14 cellular contexts compared by ENCODE assay signal in the genomic region with DNA sequence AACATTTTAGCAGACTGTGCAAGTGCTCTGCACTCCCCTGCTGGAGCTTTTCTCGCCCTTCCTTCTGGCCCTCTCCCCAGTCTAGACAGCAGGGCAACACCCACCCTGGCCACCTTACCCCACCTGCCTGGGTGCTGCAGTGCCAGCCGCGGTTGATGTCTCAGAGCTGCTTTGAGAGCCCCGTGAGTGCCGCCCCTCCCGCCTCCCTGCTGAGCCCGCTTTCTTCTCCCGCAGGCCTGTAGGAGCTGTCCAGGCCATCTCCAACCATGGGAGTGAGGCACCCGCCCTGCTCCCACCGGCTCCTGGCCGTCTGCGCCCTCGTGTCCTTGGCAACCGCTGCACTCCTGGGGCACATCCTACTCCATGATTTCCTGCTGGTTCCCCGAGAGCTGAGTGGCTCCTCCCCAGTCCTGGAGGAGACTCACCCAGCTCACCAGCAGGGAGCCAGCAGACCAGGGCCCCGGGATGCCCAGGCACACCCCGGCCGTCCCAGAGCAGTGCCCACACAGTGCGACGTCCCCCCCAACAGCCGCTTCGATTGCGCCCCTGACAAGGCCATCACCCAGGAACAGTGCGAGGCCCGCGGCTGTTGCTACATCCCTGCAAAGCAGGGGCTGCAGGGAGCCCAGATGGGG. TPM values are rescaled to one million over a fixed set of nuclear protein-coding genes. Genes with fewer than 3 reads are reported as not detected.
DNase-seq lines count a peak whose midpoint lies in the region; ATAC-seq and TF ChIP-seq lines count a peak whose summit lies in the region.
"Had no signal": no experiment of that assay in that cellular context is flagged by ENCODE, and none has a peak within 500 bp of the region (broad histone marks: within the 10 kb centered on the region; RNA-seq: fewer than 3 reads in every experiment).

No MANE protein-coding gene starts in this region.

- no peaks in the 10 kb centered on the region for H3K27me3 ChIP-seq in ascending aorta
- H3K27me3 ChIP-seq: body of pancreas had no signal

- no peak overlapping the region for H3K27ac ChIP-seq in ascending aorta
- H3K27ac ChIP-seq: 22Rv1, body of pancreas had no signal

- intact Hi-C loops in ascending aorta (cut with DNase I) = loop anchor here (5.0 kb wide), 3 partner anchors 67 to 267 kb away; a partner anchor contains a TSS
- intact Hi-C loops in mucosa of descending colon (cut with DNase I, micrococcal nuclease) = no loop called here

- ATAC-seq in mucosa of descending colon = no peak
- ATAC-seq: body of pancreas, left cardiac atrium had no signal

- H3K36me3 ChIP-seq in ascending aorta = peaks cover 0 to 4% of the 10 kb centered on the region in 2 donors
- H3K36me3 ChIP-seq in mucosa of descending colon (ENCODE audit: low read depth) = no peaks in the 10 kb centered on the region

- peaks cover 3 to 7% of the 10 kb centered on the region in 2 donors for H3K4me1 ChIP-seq in ascending aorta
- peaks cover 7% of the 10 kb centered on the region for H3K4me1 ChIP-seq in mucosa of descending colon (ENCODE audit: low read depth)

- TF ChIP-seq CTCF in fibroblast of pulmonary artery (IDR thresholded peaks at IDR 0.05; ENCODE audit: low read length, missing control alignments) (no peak), ascending aorta (IDR thresholded peaks at IDR 0.05) (no peak), mucosa of descending colon (IDR thresholded peaks at IDR 0.05) (no peak)

- H3K4me3 ChIP-seq in fibroblast of pulmonary artery (replicated peaks; ENCODE audit: low read depth, low read length) (no peak overlapping the region), ascending aorta (no peak overlapping the region), mucosa of descending colon (no peak overlapping the region)
- H3K4me3 ChIP-seq: body of pancreas had no signal

- peak; percentile 58 for DNase-seq in DMS 273 (lab: John Stamatoyannopoulos, UW; ENCODE audit: unreplicated experiment)
- DNase-seq in DMS 273 treated with DMSO at 0.1 percent for 48 hours (lab: John Stamatoyannopoulos, UW) = no peak
- DNase-seq in NCI-H2171 treated with DMSO at 0.1 percent for 48 hours (lab: John Stamatoyannopoulos, UW) = peak; percentile 76
- DNase-seq in fibroblast of pulmonary artery (ENCODE audit: low read depth) = peak; percentile 58
- peak; percentile 75 for DNase-seq in retina
- no peak for DNase-seq in ascending aorta (ENCODE audit: low spot score in 2 of 2)
- DNase-seq in mucosa of descending colon = no peak
- no peak for DNase-seq in NCI-H446 treated with DMSO at 0.1 percent for 48 hours (lab: John Stamatoyannopoulos, UW)
- DNase-seq: left cardiac atrium; NCI-H1694; RPMI8226; stimulated activated naive CD4-positive, alpha-beta T cell treated with Interleukin-2 at 50 U/mL for 16 hours had no signal

- H3K9me3 ChIP-seq in ascending aorta (no peaks in the 10 kb centered on the region), mucosa of descending colon (no peaks in the 10 kb centered on the region)
- H3K9me3 ChIP-seq: body of pancreas had no signal

RNA-seq across cellular contexts. Expression of a gene that starts 3.1 kb away (rescaled TPM):
- total RNA-seq in ascending aorta (91.6 TPM), mucosa of descending colon (10 to 100 TPM; 23.4 to 50.0 (median 49.3) TPM)

RNA-seq across cellular contexts. Expression of a gene that starts 42.5 kb away (rescaled TPM):
- 78.9 TPM for total RNA-seq in ascending aorta
- 10 to 100 TPM; 59.2 to 80.2 (median 61.8) TPM for total RNA-seq in mucosa of descending colon

Comparison
In these comparisons a context has a peak if more than half of its experiments do, and no peak if none do; other contexts are left out.
1. DNase-seq: peak in DMS 273 (single experiment), NCI-H2171 treated with DMSO at 0.1 percent for 48 hours (single experiment), fibroblast of pulmonary artery (single experiment) and retina (single experiment); none in DMS 273 treated with DMSO at 0.1 percent for 48 hours (single experiment), ascending aorta (0 of 2), mucosa of descending colon (0 of 3) and NCI-H446 treated with DMSO at 0.1 percent for 48 hours (single experiment).